Comparison of ENCODE assay signal across 8 cellular contexts in the genomic region with DNA sequence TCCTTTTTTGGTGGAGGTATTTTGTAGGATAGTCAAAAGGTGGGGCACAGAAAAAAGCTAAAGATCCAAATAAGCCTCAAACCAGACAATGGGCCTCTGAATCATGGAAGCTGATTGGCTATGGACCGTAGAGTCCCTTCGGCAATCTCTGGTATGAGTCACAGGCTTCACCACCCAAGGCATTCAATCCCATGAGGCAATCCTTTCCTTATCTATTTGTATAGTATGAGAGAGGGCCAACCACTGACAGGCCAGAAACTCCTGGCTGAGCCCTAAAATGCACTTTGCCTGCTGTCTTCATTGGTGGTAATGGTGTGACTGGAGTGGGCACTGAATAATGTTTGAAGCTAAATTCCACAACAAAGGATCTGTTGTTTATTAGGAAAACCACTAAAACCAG. TPM values are rescaled to one million over a fixed set of nuclear protein-coding genes. Genes with fewer than 3 reads are reported as not detected.
DNase-seq lines count a peak whose midpoint lies in the region; ATAC-seq lines count a peak whose summit lies in the region.

No MANE protein-coding gene starts in this region.

- CTCF ChIA-PET in activated naive CD4-positive, alpha-beta T cell treated with anti-CD3 and anti-CD28 coated beads for 36 hours (lab: Charles Lee), result interaction anchor here (0.6 to 0.8 kb wide), 2 partner anchors 14 to 154 kb away, joined by 3 read pairs; no protein-coding TSS in a partner anchor

- H3K27ac Mint-ChIP-seq in activated T-helper 2 cell treated with anti-CD3 and anti-CD28 coated beads, Interferon-gamma antibody, Interleukin-2, Interleukin-4, amounts not matched to agents 10 μg/mL and 5 μg/mL and 100 μg/mL, durations not matched to agents 14 hours and 24 hours and 36 hours, result peak overlapping the region; percentile 67
- no peak overlapping the region for H3K27ac Mint-ChIP-seq in activated naive CD4-positive, alpha-beta T cell treated with anti-CD3 and anti-CD28 coated beads for 36 hours

- H3K9me3 Mint-ChIP-seq in activated T-helper 2 cell treated with anti-CD3 and anti-CD28 coated beads, Interferon-gamma antibody, Interleukin-2, Interleukin-4, amounts not matched to agents 10 μg/mL and 5 μg/mL and 100 μg/mL, durations not matched to agents 14 hours and 24 hours and 36 hours, result no peaks in the 10 kb centered on the region
- H3K9me3 Mint-ChIP-seq in activated naive CD4-positive, alpha-beta T cell treated with anti-CD3 and anti-CD28 coated beads for 36 hours, result no peaks in the 10 kb centered on the region

- H3K36me3 Mint-ChIP-seq in activated T-helper 2 cell treated with anti-CD3 and anti-CD28 coated beads, Interferon-gamma antibody, Interleukin-2, Interleukin-4, amounts not matched to agents 10 μg/mL and 5 μg/mL and 100 μg/mL, durations not matched to agents 14 hours and 24 hours and 36 hours (ENCODE audit: low read depth), result no peaks in the 10 kb centered on the region
- no peaks in the 10 kb centered on the region for H3K36me3 Mint-ChIP-seq in activated naive CD4-positive, alpha-beta T cell treated with anti-CD3 and anti-CD28 coated beads for 36 hours (ENCODE audit: low read depth)

- ATAC-seq in HG02840 (IDR thresholded peaks at IDR 0.05; ENCODE audit: low FRiP score, unreplicated experiment) (no peak), sciatic nerve (no peak)

- DNase-seq in Caki2 (ENCODE audit: low read depth), result peak; percentile 50
- DNase-seq in HuH-7.5 (ENCODE audit: low spot score), result peak; percentile 43
- no peak for DNase-seq in activated T-helper 2 cell treated with anti-CD3 and anti-CD28 coated beads, Interferon-gamma antibody, Interleukin-2, Interleukin-4, amounts not matched to agents 10 μg/mL and 5 μg/mL and 100 μg/mL, durations not matched to agents 14 hours and 24 hours and 36 hours (ENCODE audit: low spot score)
- DNase-seq in kidney glomerular epithelial cell (lab: John Stamatoyannopoulos, UW), result peak; percentile 6
- DNase-seq in inferior parietal cortex (ENCODE audit: extremely low spot score), result no peak
- DNase-seq in activated naive CD4-positive, alpha-beta T cell treated with anti-CD3 and anti-CD28 coated beads for 36 hours, result no peak
- no peak for DNase-seq in sciatic nerve (ENCODE audit: low spot score)

- peaks cover 22% of the 10 kb centered on the region for H3K4me1 Mint-ChIP-seq in activated T-helper 2 cell treated with anti-CD3 and anti-CD28 coated beads, Interferon-gamma antibody, Interleukin-2, Interleukin-4, amounts not matched to agents 10 μg/mL and 5 μg/mL and 100 μg/mL, durations not matched to agents 14 hours and 24 hours and 36 hours (ENCODE audit: low read depth)
- peaks cover 20% of the 10 kb centered on the region for H3K4me1 Mint-ChIP-seq in activated naive CD4-positive, alpha-beta T cell treated with anti-CD3 and anti-CD28 coated beads for 36 hours (ENCODE audit: low read depth)

- in situ Hi-C loops in Caki2 (cut with HindIII; ENCODE audit: low pct_unique_long_range_greater_than_20kb, low sequenced_read_pairs), result no loop called here

- intact Hi-C loops in activated T-helper 2 cell treated with anti-CD3 and anti-CD28 coated beads, Interferon-gamma antibody, Interleukin-2, Interleukin-4, amounts not matched to agents 10 μg/mL and 5 μg/mL and 100 μg/mL, durations not matched to agents 14 hours and 24 hours and 36 hours (cut with micrococcal nuclease), result loop anchor here (5.0 kb wide), 1 partner anchor 64 kb away; no protein-coding TSS in a partner anchor
- intact Hi-C loops in activated naive CD4-positive, alpha-beta T cell treated with anti-CD3 and anti-CD28 coated beads for 36 hours (cut with micrococcal nuclease), result no loop called here
- intact Hi-C loops in sciatic nerve (cut with DNase I), result no loop called here

- no peak overlapping the region for H3K4me3 Mint-ChIP-seq in activated T-helper 2 cell treated with anti-CD3 and anti-CD28 coated beads, Interferon-gamma antibody, Interleukin-2, Interleukin-4, amounts not matched to agents 10 μg/mL and 5 μg/mL and 100 μg/mL, durations not matched to agents 14 hours and 24 hours and 36 hours (ENCODE audit: low read depth)
- H3K4me3 Mint-ChIP-seq in activated naive CD4-positive, alpha-beta T cell treated with anti-CD3 and anti-CD28 coated beads for 36 hours, result no peak overlapping the region

- H3K27me3 Mint-ChIP-seq in activated T-helper 2 cell treated with anti-CD3 and anti-CD28 coated beads, Interferon-gamma antibody, Interleukin-2, Interleukin-4, amounts not matched to agents 10 μg/mL and 5 μg/mL and 100 μg/mL, durations not matched to agents 14 hours and 24 hours and 36 hours (ENCODE audit: low read depth), result no peaks in the 10 kb centered on the region
- peaks cover 7% of the 10 kb centered on the region for H3K27me3 Mint-ChIP-seq in activated naive CD4-positive, alpha-beta T cell treated with anti-CD3 and anti-CD28 coated beads for 36 hours (ENCODE audit: low read depth)

RNA-seq across cellular contexts. Expression of a gene that starts 38.7 kb away (rescaled TPM):
- total RNA-seq in Caki2 (2014; rRNA removed; shearing (Covaris generic); ENCODE audit: low replicate concordance), result 21.6 and 30.8 TPM in 2 replicates
- 48.6 and 49.3 TPM in 2 replicates for total RNA-seq in activated T-helper 2 cell treated with anti-CD3 and anti-CD28 coated beads, Interferon-gamma antibody, Interleukin-2, Interleukin-4, amounts not matched to agents 10 μg/mL and 5 μg/mL and 100 μg/mL, durations not matched to agents 14 hours and 24 hours and 36 hours
- total RNA-seq in activated naive CD4-positive, alpha-beta T cell treated with anti-CD3 and anti-CD28 coated beads for 36 hours, result 10 to 100 TPM; 50.9 to 52.4 TPM
- total RNA-seq in sciatic nerve, result 31.9 TPM

Comparison
In these comparisons a context has a peak if more than half of its experiments do, and no peak if none do; other contexts are left out.
1. DNase-seq: peak in Caki2 (single experiment), HuH-7.5 (single experiment) and kidney glomerular epithelial cell (single experiment); none in activated T-helper 2 cell treated with anti-CD3 and anti-CD28 coated beads, Interferon-gamma antibody, Interleukin-2, Interleukin-4, amounts not matched to agents 10 μg/mL and 5 μg/mL and 100 μg/mL, durations not matched to agents 14 hours and 24 hours and 36 hours (single experiment), inferior parietal cortex (single experiment), activated naive CD4-positive, alpha-beta T cell treated with anti-CD3 and anti-CD28 coated beads for 36 hours (single experiment) and sciatic nerve (single experiment).